Comparison of ENCODE assay signal across 1 cellular context in genomic region chr10:110368002-110368401, GRCh38.
TF ChIP-seq lines count a peak whose summit lies in the region.

No MANE protein-coding gene starts in this region.

TF ChIP-seq in GM23338, 12 proteins besides CTCF, POLR2A, EP300 and RAD21 (continued from another document):
- TF ChIP-seq REST (IDR thresholded peaks at IDR 0.05; ENCODE audit: unreplicated experiment) (no peak), JUNB (IDR thresholded peaks at IDR 0.05; ENCODE audit: unreplicated experiment) (no peak), ZNF114 (CRISPR knock-in tag; IDR thresholded peaks at IDR 0.05) (no peak), NANOG (IDR thresholded peaks at IDR 0.05; ENCODE audit: borderline replicate concordance) (no peak), CREB1 (CRISPR knock-in tag; IDR thresholded peaks at IDR 0.05; ENCODE audit: low read depth) (no peak), ZNF462 (CRISPR knock-in tag; IDR thresholded peaks at IDR 0.05) (no peak), EZH2 (IDR thresholded peaks at IDR 0.05; ENCODE audit: low read depth, unreplicated experiment) (no peak), ETS1 (IDR thresholded peaks at IDR 0.05) (no peak), EZH2phosphoT487 (IDR thresholded peaks at IDR 0.05; ENCODE audit: unreplicated experiment) (no peak)
